Comparison of ENCODE assay signal across 20 cellular contexts in the genomic region with DNA sequence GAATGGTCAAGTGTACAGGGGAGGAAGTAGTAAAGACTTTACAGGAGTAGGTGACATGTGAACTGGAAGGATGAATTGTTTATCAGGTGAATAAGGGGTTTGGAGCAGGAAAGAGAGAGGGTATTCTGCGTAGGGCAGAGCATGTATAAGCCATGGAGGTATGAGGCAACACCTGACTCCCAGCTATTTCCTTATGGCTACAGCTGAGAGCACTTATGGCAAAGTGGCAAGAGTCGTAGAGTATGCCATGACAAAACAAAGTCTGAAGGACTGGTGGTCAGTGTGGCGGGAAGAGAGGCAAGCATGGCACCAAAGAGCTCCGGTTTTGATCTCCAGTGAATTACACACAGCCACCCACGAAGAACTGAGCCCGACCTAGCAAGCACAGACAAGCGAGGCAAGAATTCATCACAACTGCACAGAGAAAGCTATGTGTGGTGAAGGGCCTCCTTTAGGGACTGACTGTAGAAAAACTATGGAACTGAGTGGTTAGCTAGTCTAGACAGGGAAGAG. TPM values are rescaled to one million over a fixed set of nuclear protein-coding genes. Genes with fewer than 3 reads are reported as not detected.
DNase-seq lines count a peak whose midpoint lies in the region; ATAC-seq and TF ChIP-seq lines count a peak whose summit lies in the region.
"Had no signal": no experiment of that assay in that cellular context is flagged by ENCODE, and none has a peak within 500 bp of the region (broad histone marks: within the 10 kb centered on the region; RNA-seq: fewer than 3 reads in every experiment).

No MANE protein-coding gene starts in this region.

- H3K4me3 Mint-ChIP-seq in dendritic cell treated with granulocyte-macrophage colony-stimulating factor and Interleukin-4, amounts not matched to agents 40 ng/mL and 50 ng/mL, for 4 days, result no peak overlapping the region
- H3K4me3 Mint-ChIP-seq: IgD-negative memory B cell had no signal

- H3K4me3 ChIP-seq in lower lobe of right lung (no peak overlapping the region), upper lobe of left lung (no peak overlapping the region), body of pancreas (no peak overlapping the region)
- H3K4me3 ChIP-seq: HAP-1, PC-9, SJSA1 had no signal

- H3K27ac ChIP-seq in lower lobe of right lung (peak overlapping the region; percentile 5), upper lobe of left lung (peak overlapping the region in 2 of 4 donors; percentile 1 to 19), body of pancreas (no peak overlapping the region)
- H3K27ac ChIP-seq: HL-60, PC-9, SJSA1 had no signal

- intact Hi-C loops in dendritic cell treated with granulocyte-macrophage colony-stimulating factor and Interleukin-4, amounts not matched to agents 40 ng/mL and 50 ng/mL, for 4 days (cut with micrococcal nuclease), result no loop called here
- intact Hi-C loops in lower lobe of right lung (cut with DNase I) (no loop called here), body of pancreas (cut with DNase I) (no loop called here), sciatic nerve (cut with DNase I) (no loop called here)

- H3K36me3 ChIP-seq in lower lobe of right lung (peaks cover 22% of the 10 kb centered on the region), upper lobe of left lung (peaks cover 0 to 16% (median under 1%) of the 10 kb centered on the region in 4 donors), body of pancreas (replicated peaks in 1 of 2; ENCODE audit: insufficient read depth in 1 of 2, low read depth in 2 of 2) (no peaks in the 10 kb centered on the region)
- H3K36me3 ChIP-seq: HAP-1 had no signal

- H3K9me3 Mint-ChIP-seq in dendritic cell treated with granulocyte-macrophage colony-stimulating factor and Interleukin-4, amounts not matched to agents 40 ng/mL and 50 ng/mL, for 4 days, result no peaks in the 10 kb centered on the region
- H3K9me3 Mint-ChIP-seq: IgD-negative memory B cell had no signal

- peak overlapping the region; percentile 29 for H3K27ac Mint-ChIP-seq in dendritic cell treated with granulocyte-macrophage colony-stimulating factor and Interleukin-4, amounts not matched to agents 40 ng/mL and 50 ng/mL, for 4 days
- H3K27ac Mint-ChIP-seq: IgD-negative memory B cell had no signal

- peak in 1 of 4 donors; percentile 63 for TF ChIP-seq EP300 in upper lobe of left lung (IDR thresholded peaks at IDR 0.05)

- ATAC-seq in lower lobe of right lung (peak; percentile 81 to 82), upper lobe of left lung (ENCODE audit: low FRiP score in 2 of 2) (peak; percentile 11 to 81), body of pancreas (no peak), sciatic nerve (no peak), HG02870 (IDR thresholded peaks at IDR 0.05; ENCODE audit: unreplicated experiment) (no peak)

- DNase-seq in NCI-H510A (lab: John Stamatoyannopoulos, UW) (peak; percentile 57), lower lobe of right lung (no peak), upper lobe of left lung (peak in 1 of 2 donors; percentile 75), body of pancreas (no peak), sciatic nerve (ENCODE audit: low spot score) (no peak)
- DNase-seq: ACHN, DND-41, Kasumi-1, MM.1S, NCI-H187 treated with DMSO at 0.1 percent for 48 hours, NCI-H2171 treated with DMSO at 0.1 percent for 48 hours, NCI-H446 treated with DMSO at 0.1 percent for 48 hours, NCI-H774, PC-9 had no signal

- H3K9me3 ChIP-seq in lower lobe of right lung (no peaks in the 10 kb centered on the region), upper lobe of left lung (no peaks in the 10 kb centered on the region), body of pancreas (no peaks in the 10 kb centered on the region)
- H3K9me3 ChIP-seq: HAP-1 had no signal

- H3K4me1 Mint-ChIP-seq in dendritic cell treated with granulocyte-macrophage colony-stimulating factor and Interleukin-4, amounts not matched to agents 40 ng/mL and 50 ng/mL, for 4 days (ENCODE audit: low read depth), result peaks cover 48% of the 10 kb centered on the region

- no peaks in the 10 kb centered on the region for H3K27me3 ChIP-seq in lower lobe of right lung (ENCODE audit: low read depth)
- no peaks in the 10 kb centered on the region for H3K27me3 ChIP-seq in upper lobe of left lung
- H3K27me3 ChIP-seq in body of pancreas, result no peaks in the 10 kb centered on the region
- H3K27me3 ChIP-seq: SJSA1 had no signal

- no peak for TF ChIP-seq POLR2A in upper lobe of left lung (IDR thresholded peaks at IDR 0.05)
- TF ChIP-seq POLR2A in body of pancreas (IDR thresholded peaks at IDR 0.05), result no peak

- WGBS in upper lobe of left lung, 2 donors, result 73 to 74% methylated on average over 7 of the region's 7 CpGs
- 81 to 94% methylated on average over 7 of the region's 7 CpGs for WGBS in body of pancreas, 2 donors

- peaks cover 44% of the 10 kb centered on the region for H3K36me3 Mint-ChIP-seq in dendritic cell treated with granulocyte-macrophage colony-stimulating factor and Interleukin-4, amounts not matched to agents 40 ng/mL and 50 ng/mL, for 4 days (ENCODE audit: low read depth)
- H3K36me3 Mint-ChIP-seq: IgD-negative memory B cell had no signal

- H3K4me1 ChIP-seq in lower lobe of right lung (peaks cover 8% of the 10 kb centered on the region), upper lobe of left lung (peaks cover under 1 to 8% (median 6%) of the 10 kb centered on the region in 4 donors), body of pancreas (peaks cover 6% of the 10 kb centered on the region)
- H3K4me1 ChIP-seq: HAP-1 had no signal

- H3K27me3 Mint-ChIP-seq in dendritic cell treated with granulocyte-macrophage colony-stimulating factor and Interleukin-4, amounts not matched to agents 40 ng/mL and 50 ng/mL, for 4 days, result no peaks in the 10 kb centered on the region
- H3K27me3 Mint-ChIP-seq: IgD-negative memory B cell had no signal

- no peak for TF ChIP-seq CTCF in lower lobe of right lung (IDR thresholded peaks at IDR 0.05)
- TF ChIP-seq CTCF in upper lobe of left lung (IDR thresholded peaks at IDR 0.05), result no peak
- no peak for TF ChIP-seq CTCF in body of pancreas (IDR thresholded peaks at IDR 0.05)

RNA-seq across cellular contexts. Expression of a gene that starts 9.0 kb away (rescaled TPM):
- total RNA-seq in lower lobe of right lung, result 99.8 TPM
- 100 to 1,000 TPM in 1 of 6 donors, 10 to 100 TPM in 5; 32.5 to 118 (median 72.0) TPM for total RNA-seq in upper lobe of left lung
- 10 to 100 TPM; 17.5 to 21.8 TPM for total RNA-seq in body of pancreas
- 72.4 TPM for total RNA-seq in sciatic nerve

RNA-seq across cellular contexts. Expression of a gene that starts 12.8 kb away (rescaled TPM):
- total RNA-seq in lower lobe of right lung, result 35.4 TPM
- 10 to 100 TPM; 13.8 to 59.7 (median 38.4) TPM for total RNA-seq in upper lobe of left lung
- 10 to 100 TPM; 19.4 to 22.1 TPM for total RNA-seq in body of pancreas
- total RNA-seq in sciatic nerve, result 30.8 TPM

RNA-seq across cellular contexts. Expression of a gene that starts 12.9 kb away (rescaled TPM):
- total RNA-seq in lower lobe of right lung (71.5 TPM), upper lobe of left lung (100 to 1,000 TPM in 1 of 6 donors, 10 to 100 TPM in 5; 33.3 to 184 (median 57.0) TPM), body of pancreas (10 to 100 TPM; 25.9 to 61.6 TPM), sciatic nerve (86.6 TPM)

RNA-seq across cellular contexts. Expression of a gene that starts 18.0 kb away (rescaled TPM):
- 2.4 TPM for total RNA-seq in lower lobe of right lung
- 1 to 10 TPM in 5 of 6 donors, not detected in 1; 2.1 to 8.4 (median 2.9) TPM for total RNA-seq in upper lobe of left lung
- 1 to 10 TPM in 1 of 2 donors, not detected in 1; 2.3 TPM for total RNA-seq in body of pancreas
- 1.9 TPM for total RNA-seq in sciatic nerve

RNA-seq across cellular contexts. Expression of a gene that starts 39.2 kb away (rescaled TPM):
- total RNA-seq in lower lobe of right lung (0.65 TPM), upper lobe of left lung (1 to 10 TPM in 1 of 6 donors, under 1 TPM in 5; 0.24 to 6.3 (median 0.74) TPM), body of pancreas (not detected), sciatic nerve (0.40 TPM)
- total RNA-seq: SJSA1 had no signal

Comparison
In these comparisons a context has a peak if more than half of its experiments do, and no peak if none do; other contexts are left out.
1. ATAC-seq: peak in lower lobe of right lung (2 of 2) and upper lobe of left lung (2 of 2); none in body of pancreas (single experiment), sciatic nerve (single experiment) and HG02870 (single experiment).